Comparison of ENCODE assay signal across 25 cellular contexts in genomic region chr10:70335246-70335613, GRCh38. TPM values are rescaled to one million over a fixed set of nuclear protein-coding genes. Genes with fewer than 3 reads are reported as not detected.
DNase-seq lines count a peak whose midpoint lies in the region; ATAC-seq and TF ChIP-seq lines count a peak whose summit lies in the region.
"Had no signal": no experiment of that assay in that cellular context is flagged by ENCODE, and none has a peak within 500 bp of the region (broad histone marks: within the 10 kb centered on the region; RNA-seq: fewer than 3 reads in every experiment).

No MANE protein-coding gene starts in this region.

- H3K79me1 ChIP-seq in neuronal stem cell (ENCODE audit: low read depth, low read length), result peaks cover 3% of the 10 kb centered on the region

- H3K27me3 Mint-ChIP-seq in activated CD8-positive, alpha-beta T cell treated with anti-CD3 and anti-CD28 coated beads, Interleukin-2, amount 10 ng/mL, durations not matched to agents 7 days and 5 days (ENCODE audit: low read depth), result no peaks in the 10 kb centered on the region
- H3K27me3 Mint-ChIP-seq in activated CD8-positive, alpha-beta T cell treated with anti-CD3 and anti-CD28 coated beads for 36 hours, result no peaks in the 10 kb centered on the region

- H3K9me3 ChIP-seq in heart right ventricle (peaks cover 0 to 15% (median 0%) of the 10 kb centered on the region in 11 donors), neuronal stem cell (replicated peaks in 1 of 2; ENCODE audit: control insufficient read depth in 2 of 2, insufficient read depth in 1 of 2, low read depth in 1 of 2, low read length in 2 of 2) (peaks cover 0 to 7% of the 10 kb centered on the region in 2 donors), upper lobe of right lung (no peaks in the 10 kb centered on the region), transverse colon (no peaks in the 10 kb centered on the region)
- H3K9me3 ChIP-seq: adrenal gland, uterus had no signal

- peaks cover 0 to 19% (median 0%) of the 10 kb centered on the region in 9 donors for H3K36me3 ChIP-seq in heart right ventricle
- H3K36me3 ChIP-seq in neuronal stem cell (replicated peaks in 1 of 2; ENCODE audit: control insufficient read depth in 2 of 2, insufficient read depth in 2 of 2, low read length in 2 of 2), result peaks cover 12 to 24% of the 10 kb centered on the region in 2 donors
- H3K36me3 ChIP-seq in upper lobe of right lung, result no peaks in the 10 kb centered on the region
- H3K36me3 ChIP-seq in transverse colon, result no peaks in the 10 kb centered on the region
- H3K36me3 ChIP-seq: adrenal gland, uterus had no signal

- peak overlapping the region; percentile 43 for H2BK120ac ChIP-seq in neuronal stem cell (ENCODE audit: low read depth, low read length)

- H3K9ac ChIP-seq in neuronal stem cell (ENCODE audit: low read depth, low read length, poor library complexity), result no peak overlapping the region

- H2BK12ac ChIP-seq in neuronal stem cell (ENCODE audit: low read length), result no peak overlapping the region

- H3K14ac ChIP-seq in neuronal stem cell (ENCODE audit: low read length), result no peak overlapping the region

- peaks cover 27% of the 10 kb centered on the region for H3K36me3 Mint-ChIP-seq in activated CD8-positive, alpha-beta T cell treated with anti-CD3 and anti-CD28 coated beads, Interleukin-2, amount 10 ng/mL, durations not matched to agents 7 days and 5 days (ENCODE audit: low read depth)
- H3K36me3 Mint-ChIP-seq in activated CD8-positive, alpha-beta T cell treated with anti-CD3 and anti-CD28 coated beads for 36 hours (ENCODE audit: low read depth), result peaks cover 13% of the 10 kb centered on the region
- H3K36me3 Mint-ChIP-seq: stimulated activated memory B cell treated with anti-CD40 and anti-IgM and Interleukin-4, amounts not matched to agents 10 μg/mL and 1 μg/mL and 100 μg/mL, for 72 hours had no signal

- peaks cover 7% of the 10 kb centered on the region for H3K9me3 Mint-ChIP-seq in activated CD8-positive, alpha-beta T cell treated with anti-CD3 and anti-CD28 coated beads, Interleukin-2, amount 10 ng/mL, durations not matched to agents 7 days and 5 days (ENCODE audit: insufficient read depth)
- H3K9me3 Mint-ChIP-seq in activated CD8-positive, alpha-beta T cell treated with anti-CD3 and anti-CD28 coated beads for 36 hours, result peaks cover 2% of the 10 kb centered on the region
- H3K9me3 Mint-ChIP-seq: stimulated activated memory B cell treated with anti-CD40 and anti-IgM and Interleukin-4, amounts not matched to agents 10 μg/mL and 1 μg/mL and 100 μg/mL, for 72 hours had no signal

- in situ Hi-C loops in transverse colon (cut with MboI; ENCODE audit: low pct_ligation_motif_present in 1 of 4, low pct_unique_long_range_greater_than_20kb in 1 of 4, low sequenced_read_pairs in 3 of 4), result no loop called here

- H2BK15ac ChIP-seq in neuronal stem cell (ENCODE audit: low read length), result no peak overlapping the region

- 49 to 62% methylated on average over 11 of the region's 11 CpGs for WGBS in heart right ventricle, 2 donors
- whole genome bisulfite sequencing in neuronal stem cell (ENCODE audit: extremely low coverage in 2 of 2, insufficient read length in 2 of 2, insufficient replicate concordance in 1 of 2), 2 donors, result no CpG with 5 or more reads among the region's 11 CpGs
- WGBS in transverse colon (ENCODE audit: low coverage in 1 of 2), 2 donors, result 85% methylated on average over 7 of the region's 11 CpGs; no CpG with 5 or more reads in 1 of the 2 donors

- no peak overlapping the region for H3K4me3 Mint-ChIP-seq in activated CD8-positive, alpha-beta T cell treated with anti-CD3 and anti-CD28 coated beads, Interleukin-2, amount 10 ng/mL, durations not matched to agents 7 days and 5 days
- no peak overlapping the region for H3K4me3 Mint-ChIP-seq in activated CD8-positive, alpha-beta T cell treated with anti-CD3 and anti-CD28 coated beads for 36 hours
- H3K4me3 Mint-ChIP-seq: activated T-cell treated with anti-CD3 and anti-CD28 coated beads, Interleukin-2, amount 50 U/mL, for 72 hours; CD8-positive, alpha-beta T cell; naive B cell; stimulated activated memory B cell treated with anti-CD40 and anti-IgM and Interleukin-4, amounts not matched to agents 10 μg/mL and 1 μg/mL and 100 μg/mL, for 72 hours had no signal

- H3K4ac ChIP-seq in neuronal stem cell (ENCODE audit: low read length), result no peak overlapping the region

- no peak overlapping the region for H3K4me3 ChIP-seq in heart right ventricle
- H3K4me3 ChIP-seq in neuronal stem cell (ENCODE audit: low read length in 2 of 2), result no peak overlapping the region
- no peak overlapping the region for H3K4me3 ChIP-seq in upper lobe of right lung
- H3K4me3 ChIP-seq in transverse colon, result no peak overlapping the region
- H3K4me3 ChIP-seq: adrenal gland, PC-9, uterus had no signal

- H2AFZ ChIP-seq in neuronal stem cell (ENCODE audit: low read length), result no peak overlapping the region
- H2AFZ ChIP-seq: PC-9 had no signal

- no peak for DNase-seq in activated CD8-positive, alpha-beta T cell treated with anti-CD3 and anti-CD28 coated beads, Interleukin-2, amount 10 ng/mL, durations not matched to agents 7 days and 5 days
- no peak for DNase-seq in activated CD8-positive, alpha-beta T cell treated with anti-CD3 and anti-CD28 coated beads for 36 hours
- DNase-seq in heart right ventricle (peak; percentile 21 to 56), neuronal stem cell (ENCODE audit: low spot score) (no peak), upper lobe of right lung (peak; percentile 63), transverse colon (no peak)
- DNase-seq in stimulated activated CD4-positive, alpha-beta T cell treated with anti-CD3 and anti-CD28 coated beads, Interleukin-4, amount 100 ng/mL, for 4 hours, result no peak
- DNase-seq: activated CD4-positive, alpha-beta T cell treated with anti-CD3 and anti-CD28 coated beads, Interleukin-2, amount 50 U/mL, for 1 hour; activated naive CD4-positive, alpha-beta T cell treated with Interleukin-2 at 50 U/mL for 16 hours; activated T-cell treated with anti-CD3 and anti-CD28 coated beads, Interleukin-2, amount 50 U/mL, for 72 hours; adrenal gland; AML-193; CD8-positive, alpha-beta T cell; DMS153; naive B cell; NCI-H510A; PC-9; SHP77 treated with DMSO at 0.1 percent for 48 hours; stimulated activated CD4-positive, alpha-beta T cell treated with anti-CD3 and anti-CD28 coated beads, Interleukin-4, amount 100 ng/mL, for 24 hours; uterus; WERI-Rb-1 had no signal

- no peak for ATAC-seq in activated CD8-positive, alpha-beta T cell treated with anti-CD3 and anti-CD28 coated beads, Interleukin-2, amount 10 ng/mL, durations not matched to agents 7 days and 5 days
- no peak for ATAC-seq in activated CD8-positive, alpha-beta T cell treated with anti-CD3 and anti-CD28 coated beads for 36 hours
- peak; percentile 11 to 57 (median 18) for ATAC-seq in heart right ventricle
- no peak for ATAC-seq in upper lobe of right lung
- no peak for ATAC-seq in HG03025 (IDR thresholded peaks at IDR 0.05; ENCODE audit: low FRiP score, unreplicated experiment)
- ATAC-seq: activated T-cell treated with anti-CD3 and anti-CD28 coated beads, Interleukin-2, amount 50 U/mL, for 72 hours; CD8-positive, alpha-beta T cell; stimulated activated memory B cell treated with anti-CD40 and anti-IgM and Interleukin-4, amounts not matched to agents 10 μg/mL and 1 μg/mL and 100 μg/mL, for 72 hours had no signal

- H3K4me2 ChIP-seq in neuronal stem cell (ENCODE audit: insufficient read depth, low read length, poor library complexity, severe bottlenecking), result no peak overlapping the region
- H3K4me2 ChIP-seq: PC-9 had no signal

- POLR2A ChIA-PET in activated CD8-positive, alpha-beta T cell treated with anti-CD3 and anti-CD28 coated beads, Interleukin-2, amount 10 ng/mL, durations not matched to agents 7 days and 5 days (lab: Charles Lee), result no interaction called here
- POLR2A ChIA-PET in activated CD8-positive, alpha-beta T cell treated with anti-CD3 and anti-CD28 coated beads for 36 hours (lab: Charles Lee), result no interaction called here

- H3K27me3 ChIP-seq in heart right ventricle (peaks cover 0 to 72% (median 0%) of the 10 kb centered on the region in 7 donors), neuronal stem cell (ENCODE audit: control insufficient read depth in 3 of 3, insufficient read depth in 3 of 3, low read depth in 1 of 3, low read length in 3 of 3) (no peaks in the 10 kb centered on the region), upper lobe of right lung (no peaks in the 10 kb centered on the region), transverse colon (no peaks in the 10 kb centered on the region)
- H3K27me3 ChIP-seq: adrenal gland, uterus had no signal

- no peak overlapping the region for H2BK5ac ChIP-seq in neuronal stem cell (ENCODE audit: low read length)

- H3K18ac ChIP-seq in neuronal stem cell (ENCODE audit: low read length), result no peak overlapping the region

- H3K23ac ChIP-seq in neuronal stem cell (ENCODE audit: low read depth, low read length, poor library complexity), result peak overlapping the region; percentile 31

- H3K4me1 ChIP-seq in heart right ventricle (peaks cover 7 to 53% (median 44%) of the 10 kb centered on the region in 9 donors), neuronal stem cell (ENCODE audit: control insufficient read depth in 2 of 2, insufficient read depth in 1 of 2, low read depth in 1 of 2, low read length in 2 of 2) (peaks cover 0 to 18% of the 10 kb centered on the region in 2 donors), upper lobe of right lung (peaks cover 20% of the 10 kb centered on the region), transverse colon (peaks cover 7 to 21% (median 13%) of the 10 kb centered on the region in 4 donors)

- H3K27ac Mint-ChIP-seq in activated CD8-positive, alpha-beta T cell treated with anti-CD3 and anti-CD28 coated beads, Interleukin-2, amount 10 ng/mL, durations not matched to agents 7 days and 5 days, result peak overlapping the region; percentile 67
- H3K27ac Mint-ChIP-seq in activated CD8-positive, alpha-beta T cell treated with anti-CD3 and anti-CD28 coated beads for 36 hours, result no peak overlapping the region
- H3K27ac Mint-ChIP-seq: CD8-positive, alpha-beta T cell; naive B cell; stimulated activated memory B cell treated with anti-CD40 and anti-IgM and Interleukin-4, amounts not matched to agents 10 μg/mL and 1 μg/mL and 100 μg/mL, for 72 hours had no signal

- CTCF ChIA-PET in activated CD8-positive, alpha-beta T cell treated with anti-CD3 and anti-CD28 coated beads, Interleukin-2, amount 10 ng/mL, durations not matched to agents 7 days and 5 days (lab: Charles Lee), result no interaction called here
- CTCF ChIA-PET in activated CD8-positive, alpha-beta T cell treated with anti-CD3 and anti-CD28 coated beads for 36 hours (lab: Charles Lee), result no interaction called here

- H3K4me1 Mint-ChIP-seq in activated CD8-positive, alpha-beta T cell treated with anti-CD3 and anti-CD28 coated beads, Interleukin-2, amount 10 ng/mL, durations not matched to agents 7 days and 5 days (ENCODE audit: low read depth), result peaks cover 25% of the 10 kb centered on the region
- H3K4me1 Mint-ChIP-seq in activated CD8-positive, alpha-beta T cell treated with anti-CD3 and anti-CD28 coated beads for 36 hours (ENCODE audit: low read depth), result peaks cover 15% of the 10 kb centered on the region

- H3K27ac ChIP-seq in heart right ventricle (peak overlapping the region in 7 of 10 donors; percentile 10 to 53 (median 34)), neuronal stem cell (replicated peaks; ENCODE audit: low read length) (no peak overlapping the region), upper lobe of right lung (no peak overlapping the region), transverse colon (no peak overlapping the region)
- H3K27ac ChIP-seq: adrenal gland, epithelial cell of prostate, PC-9, uterus, WERI-Rb-1 had no signal

- intact Hi-C loops in activated CD8-positive, alpha-beta T cell treated with anti-CD3 and anti-CD28 coated beads for 36 hours (cut with micrococcal nuclease), result no loop called here
- intact Hi-C loops in heart right ventricle (cut with DNase I) (no loop called here), upper lobe of right lung (cut with DNase I) (no loop called here), transverse colon (cut with DNase I; ENCODE audit: low total_unique reads) (no loop called here)

- TF ChIP-seq CTCF in activated CD8-positive, alpha-beta T cell treated with anti-CD3 and anti-CD28 coated beads for 36 hours (IDR thresholded peaks at IDR 0.05), result no peak
- TF ChIP-seq CTCF in heart right ventricle (IDR thresholded peaks at IDR 0.05) (no peak), upper lobe of right lung (IDR thresholded peaks at IDR 0.05) (no peak), transverse colon (IDR thresholded peaks at IDR 0.05) (no peak)

- no peak overlapping the region for H4K91ac ChIP-seq in neuronal stem cell (ENCODE audit: low read depth, low read length, poor library complexity)

- no peak for TF ChIP-seq EP300 in transverse colon (IDR thresholded peaks at IDR 0.05; ENCODE audit: low read depth)

- no peak overlapping the region for H2AK5ac ChIP-seq in neuronal stem cell (ENCODE audit: low read depth, low read length)

- TF ChIP-seq POLR2A in transverse colon (IDR thresholded peaks at IDR 0.05), result no peak

- H4K8ac ChIP-seq in neuronal stem cell (ENCODE audit: low read depth, low read length), result no peak overlapping the region

RNA-seq across cellular contexts. Expression of gene LRRC20, which starts 47.2 kb away (rescaled TPM):
- 10 to 100 TPM; 19.5 to 21.4 TPM for total RNA-seq in activated CD8-positive, alpha-beta T cell treated with anti-CD3 and anti-CD28 coated beads, Interleukin-2, amount 10 ng/mL, durations not matched to agents 7 days and 5 days
- total RNA-seq in activated CD8-positive, alpha-beta T cell treated with anti-CD3 and anti-CD28 coated beads for 36 hours, result 10 to 100 TPM; 10.6 to 14.0 TPM
- total RNA-seq in heart right ventricle (10 to 100 TPM; 39.9 to 73.8 (median 58.2) TPM), upper lobe of right lung (10.9 TPM), transverse colon (10 to 100 TPM in 1 of 4 donors, 1 to 10 TPM in 3; 2.8 to 10.5 (median 5.9) TPM)
- 10 to 100 TPM; 11.0 to 13.8 TPM for polyA plus RNA-seq in heart right ventricle
- 38.9 TPM for polyA plus RNA-seq in neuronal stem cell (2013, experiment 1 of 2)
- 39.0 TPM for polyA plus RNA-seq in neuronal stem cell (2013, experiment 2 of 2)

RNA-seq across cellular contexts. Expression of gene NPFFR1, which starts 51.4 kb away (rescaled TPM):
- not detected for total RNA-seq in activated CD8-positive, alpha-beta T cell treated with anti-CD3 and anti-CD28 coated beads, Interleukin-2, amount 10 ng/mL, durations not matched to agents 7 days and 5 days
- not detected for total RNA-seq in activated CD8-positive, alpha-beta T cell treated with anti-CD3 and anti-CD28 coated beads for 36 hours
- under 1 TPM in 1 of 10 donors, not detected in 9; 0.07 TPM for total RNA-seq in heart right ventricle
- not detected for polyA plus RNA-seq in heart right ventricle
- 0.06 TPM for polyA plus RNA-seq in neuronal stem cell (2013, experiment 1 of 2)
- polyA plus RNA-seq in neuronal stem cell (2013, experiment 2 of 2), result 0.06 TPM
- total RNA-seq in upper lobe of right lung, result 1.1 TPM
- under 1 TPM in 1 of 4 donors, not detected in 3; 0.16 TPM for total RNA-seq in transverse colon
- total RNA-seq: CD8-positive, alpha-beta T cell; osteoblast had no signal

Comparison
In these comparisons a context has a peak if more than half of its experiments do, and no peak if none do; other contexts are left out.
1. ATAC-seq: peak in heart right ventricle (8 of 8); none in activated CD8-positive, alpha-beta T cell treated with anti-CD3 and anti-CD28 coated beads, Interleukin-2, amount 10 ng/mL, durations not matched to agents 7 days and 5 days (single experiment), activated CD8-positive, alpha-beta T cell treated with anti-CD3 and anti-CD28 coated beads for 36 hours (single experiment), upper lobe of right lung (single experiment) and HG03025 (single experiment).
2. DNase-seq: peak in heart right ventricle (2 of 2) and upper lobe of right lung (single experiment); none in activated CD8-positive, alpha-beta T cell treated with anti-CD3 and anti-CD28 coated beads, Interleukin-2, amount 10 ng/mL, durations not matched to agents 7 days and 5 days (single experiment), activated CD8-positive, alpha-beta T cell treated with anti-CD3 and anti-CD28 coated beads for 36 hours (single experiment), neuronal stem cell (single experiment), transverse colon (single experiment) and stimulated activated CD4-positive, alpha-beta T cell treated with anti-CD3 and anti-CD28 coated beads, Interleukin-4, amount 100 ng/mL, for 4 hours (0 of 2).
3. H3K27ac ChIP-seq: peak in heart right ventricle (7 of 10); none in neuronal stem cell (single experiment), upper lobe of right lung (single experiment) and transverse colon (0 of 4).